In genomic region chr5:154197801-154198461, GRCh38 we compare ENCODE assay signal across 8 cellular contexts. TPM values are rescaled to one million over a fixed set of nuclear protein-coding genes. Genes with fewer than 3 reads are reported as not detected.
DNase-seq lines count a peak whose midpoint lies in the region; ATAC-seq and TF ChIP-seq lines count a peak whose summit lies in the region.

No MANE protein-coding gene starts in this region.

- peaks cover 71 to 73% of the 10 kb centered on the region in 2 donors for H3K4me1 Mint-ChIP-seq in natural killer cell

- intact Hi-C loops in natural killer cell (cut with micrococcal nuclease), result loop anchor here (5.0 to 10.0 kb wide), 3 partner anchors 39 to 247 kb away; partner anchors contain the start of gene SAP30L

- H3K27me3 Mint-ChIP-seq in natural killer cell (ENCODE audit: low read depth in 2 of 2), result no peaks in the 10 kb centered on the region

- H3K36me3 Mint-ChIP-seq in natural killer cell, result peaks cover 5% of the 10 kb centered on the region

- DNase-seq in H4 (ENCODE audit: low spot score) (peak; percentile 89), OCI-M1 (lab: John Stamatoyannopoulos, UW) (peak; percentile 58), natural killer cell (peak; percentile 46), NCI-H526 treated with DMSO at 0.1 percent for 48 hours (lab: John Stamatoyannopoulos, UW) (no peak), NCI-H1694 treated with DMSO at 0.1 percent for 48 hours (lab: John Stamatoyannopoulos, UW) (no peak), pons (ENCODE audit: low spot score) (no peak), 8988T (no peak)
- peak; percentile 76 for DNase-seq in activated naive CD4-positive, alpha-beta T cell treated with Interleukin-2 at 50 U/mL for 16 hours

- H3K4me3 Mint-ChIP-seq in natural killer cell, result peak overlapping the region; percentile 78

- peak overlapping the region; percentile 86 to 99 for H3K27ac Mint-ChIP-seq in natural killer cell

- no peaks in the 10 kb centered on the region for H3K9me3 Mint-ChIP-seq in natural killer cell

- TF ChIP-seq CTCF in natural killer cell (IDR thresholded peaks at IDR 0.05), result peak; percentile 2

- ATAC-seq in natural killer cell, result peak; percentile 80 to 89 (median 81)

RNA-seq across cellular contexts. Expression of gene GALNT10, which starts 7.4 kb away (rescaled TPM):
- total RNA-seq in H4 (2014; rRNA removed; shearing (Covaris generic)), result 22.8 and 33.2 TPM in 2 replicates
- total RNA-seq in natural killer cell, result 10 to 100 TPM; 77.0 to 92.6 (median 77.6) TPM

Comparison
In these comparisons a context has a peak if more than half of its experiments do, and no peak if none do; other contexts are left out.
1. DNase-seq: peak in H4 (single experiment), OCI-M1 (single experiment), activated naive CD4-positive, alpha-beta T cell treated with Interleukin-2 at 50 U/mL for 16 hours (single experiment) and natural killer cell (single experiment); none in NCI-H526 treated with DMSO at 0.1 percent for 48 hours (single experiment), NCI-H1694 treated with DMSO at 0.1 percent for 48 hours (single experiment), pons (single experiment) and 8988T (single experiment).